In genomic region chr11:3196161-3197043, GRCh38 we compare ENCODE assay signal across 25 cellular contexts. TPM values are rescaled to one million over a fixed set of nuclear protein-coding genes. Genes with fewer than 3 reads are reported as not detected.
A peak's percentile ranks its signal among the peaks of the same experiment; 100 is the strongest.
DNase-seq lines count a peak whose midpoint lies in the region; ATAC-seq and TF ChIP-seq lines count a peak whose summit lies in the region.
"Had no signal": no experiment of that assay in that cellular context is flagged by ENCODE, and none has a peak within 500 bp of the region (broad histone marks: within the 10 kb centered on the region; RNA-seq: fewer than 3 reads in every experiment).

No MANE protein-coding gene starts in this region.

- TF ChIP-seq CTCF in GM13977 (IDR thresholded peaks at IDR 0.05; ENCODE audit: extremely low read depth, insufficient read depth, missing control alignments) (no peak), WERI-Rb-1 (IDR thresholded peaks at IDR 0.05; ENCODE audit: low read depth, low read length) (0 out of 2 replicates have a peak, but pooled peaks have one; percentile 13), nephron progenitor cell (IDR thresholded peaks at IDR 0.05) (no peak), MCF 10A (IDR thresholded peaks at IDR 0.05; ENCODE audit: unreplicated experiment) (no peak)

- no peak overlapping the region for H3K27ac ChIP-seq in WERI-Rb-1
- H3K27ac ChIP-seq: esophagus squamous epithelium, prostate gland had no signal

- H3K27me3 ChIP-seq in WERI-Rb-1 (ENCODE audit: insufficient read depth, low read depth, severe bottlenecking): no peaks in the 10 kb centered on the region

- intact Hi-C loops in activated T-helper 1 cell treated with anti-CD3 and anti-CD28 coated beads, Interleukin-12 subunit alpha, Interleukin-12 subunit beta, Interleukin-2, Interleukin-4 antibody, amounts not matched to agents 30 ng/mL and 10 ng/mL and 1 ng/mL, durations not matched to agents 14 hours and 24 hours and 36 hours (cut with micrococcal nuclease): no loop called here
- intact Hi-C loops in MCF 10A (cut with micrococcal nuclease): no loop called here

- no peak overlapping the region for H3K4me3 ChIP-seq in WERI-Rb-1 (ENCODE audit: low read depth, low read length)
- H3K4me3 ChIP-seq: esophagus squamous epithelium, prostate gland had no signal

- H3K36me3 Mint-ChIP-seq in nephron progenitor cell (ENCODE audit: low read depth) (no peaks in the 10 kb centered on the region), MCF 10A (ENCODE audit: insufficient read depth, unreplicated experiment) (no peaks in the 10 kb centered on the region)
- no peaks in the 10 kb centered on the region for H3K36me3 Mint-ChIP-seq in activated T-helper 1 cell treated with anti-CD3 and anti-CD28 coated beads, Interleukin-12 subunit alpha, Interleukin-12 subunit beta, Interleukin-2, Interleukin-4 antibody, amounts not matched to agents 30 ng/mL and 10 ng/mL and 1 ng/mL, durations not matched to agents 14 hours and 24 hours and 36 hours (ENCODE audit: low read depth)
- H3K36me3 Mint-ChIP-seq: activated CD4-positive, alpha-beta memory T cell treated with anti-CD3 and anti-CD28 coated beads for 36 hours; activated naive CD4-positive, alpha-beta T cell treated with anti-CD3 and anti-CD28 coated beads, Interleukin-2, amount 50 U/mL, for 24 hours had no signal

- BruUV-seq in MCF 10A (replicated peaks; lab: Mats Ljungman, UMichigan): no TSS peak

- H3K27me3 Mint-ChIP-seq in nephron progenitor cell (ENCODE audit: low read depth, poor library complexity): peaks cover 23% of the 10 kb centered on the region
- peaks cover 2% of the 10 kb centered on the region for H3K27me3 Mint-ChIP-seq in activated T-helper 1 cell treated with anti-CD3 and anti-CD28 coated beads, Interleukin-12 subunit alpha, Interleukin-12 subunit beta, Interleukin-2, Interleukin-4 antibody, amounts not matched to agents 30 ng/mL and 10 ng/mL and 1 ng/mL, durations not matched to agents 14 hours and 24 hours and 36 hours (ENCODE audit: insufficient read depth)
- H3K27me3 Mint-ChIP-seq in MCF 10A (ENCODE audit: insufficient read depth, unreplicated experiment): peaks cover 20% of the 10 kb centered on the region
- H3K27me3 Mint-ChIP-seq: activated CD4-positive, alpha-beta memory T cell treated with anti-CD3 and anti-CD28 coated beads for 36 hours had no signal

- in situ Hi-C loops in GM13977 (cut with MboI; ENCODE audit: low pct_unique_long_range_greater_than_20kb, low sequenced_read_pairs, unreplicated experiment): no loop called here

- H3K4me1 Mint-ChIP-seq in nephron progenitor cell (peaks cover 24% of the 10 kb centered on the region), MCF 10A (ENCODE audit: insufficient read depth, unreplicated experiment) (no peaks in the 10 kb centered on the region)
- H3K4me1 Mint-ChIP-seq in activated T-helper 1 cell treated with anti-CD3 and anti-CD28 coated beads, Interleukin-12 subunit alpha, Interleukin-12 subunit beta, Interleukin-2, Interleukin-4 antibody, amounts not matched to agents 30 ng/mL and 10 ng/mL and 1 ng/mL, durations not matched to agents 14 hours and 24 hours and 36 hours (ENCODE audit: low read depth): no peaks in the 10 kb centered on the region
- H3K4me1 Mint-ChIP-seq: activated naive CD4-positive, alpha-beta T cell treated with anti-CD3 and anti-CD28 coated beads, Interleukin-2, amount 50 U/mL, for 24 hours had no signal

- no peaks in the 10 kb centered on the region for H3K36me3 ChIP-seq in WERI-Rb-1
- H3K36me3 ChIP-seq: esophagus squamous epithelium, prostate gland had no signal

- ATAC-seq in GM21390 (IDR thresholded peaks at IDR 0.05; ENCODE audit: unreplicated experiment): no peak
- ATAC-seq in HG02678 (IDR thresholded peaks at IDR 0.05; ENCODE audit: unreplicated experiment): no peak
- ATAC-seq: left lobe of liver, WTC11 had no signal

- H3K4me3 Mint-ChIP-seq in nephron progenitor cell: no peak overlapping the region
- no peak overlapping the region for H3K4me3 Mint-ChIP-seq in activated T-helper 1 cell treated with anti-CD3 and anti-CD28 coated beads, Interleukin-12 subunit alpha, Interleukin-12 subunit beta, Interleukin-2, Interleukin-4 antibody, amounts not matched to agents 30 ng/mL and 10 ng/mL and 1 ng/mL, durations not matched to agents 14 hours and 24 hours and 36 hours
- no peak overlapping the region for H3K4me3 Mint-ChIP-seq in MCF 10A (ENCODE audit: unreplicated experiment)
- H3K4me3 Mint-ChIP-seq: activated CD4-positive, alpha-beta memory T cell treated with anti-CD3 and anti-CD28 coated beads for 36 hours; activated naive CD4-positive, alpha-beta T cell treated with anti-CD3 and anti-CD28 coated beads, Interleukin-2, amount 50 U/mL, for 24 hours; stimulated activated naive CD8-positive, alpha-beta T cell treated with anti-CD3 and anti-CD28 coated beads, Interleukin-15, Interleukin-2, amounts not matched to agents 100 ng/mL and 50 ng/mL, for 24 hours; WTC11 had no signal

- DNase-seq in A172 (ENCODE audit: low spot score) (peak; percentile 31), GM13977 (ENCODE audit: low spot score) (peak; percentile 18), WERI-Rb-1 (peak; percentile 67), nephron progenitor cell (no peak), MCF 10A (ENCODE audit: unreplicated experiment) (no peak)
- DNase-seq in activated T-helper 1 cell treated with anti-CD3 and anti-CD28 coated beads, Interleukin-12 subunit alpha, Interleukin-12 subunit beta, Interleukin-2, Interleukin-4 antibody, amounts not matched to agents 30 ng/mL and 10 ng/mL and 1 ng/mL, durations not matched to agents 14 hours and 24 hours and 36 hours (ENCODE audit: low spot score): no peak
- DNase-seq: activated CD4-positive, alpha-beta memory T cell treated with anti-CD3 and anti-CD28 coated beads for 36 hours; COR-L47; effector CD8-positive, alpha-beta T cell; esophagus squamous epithelium; NCI-H1105 treated with DMSO at 0.1 percent for 48 hours; NCI-H774; small intestine; stimulated activated CD4-positive, alpha-beta T cell treated with anti-CD3 and anti-CD28 coated beads, Interleukin-2, amount 100 ng/mL, for 48 hours had no signal

- H3K27ac Mint-ChIP-seq in nephron progenitor cell (peak overlapping the region; percentile 24), MCF 10A (ENCODE audit: low read depth, unreplicated experiment) (no peak overlapping the region)
- H3K27ac Mint-ChIP-seq in activated T-helper 1 cell treated with anti-CD3 and anti-CD28 coated beads, Interleukin-12 subunit alpha, Interleukin-12 subunit beta, Interleukin-2, Interleukin-4 antibody, amounts not matched to agents 30 ng/mL and 10 ng/mL and 1 ng/mL, durations not matched to agents 14 hours and 24 hours and 36 hours: no peak overlapping the region
- H3K27ac Mint-ChIP-seq: activated CD4-positive, alpha-beta memory T cell treated with anti-CD3 and anti-CD28 coated beads for 36 hours; activated naive CD4-positive, alpha-beta T cell treated with anti-CD3 and anti-CD28 coated beads, Interleukin-2, amount 50 U/mL, for 24 hours; stimulated activated naive CD8-positive, alpha-beta T cell treated with anti-CD3 and anti-CD28 coated beads, Interleukin-15, Interleukin-2, amounts not matched to agents 100 ng/mL and 50 ng/mL, for 24 hours; WTC11 had no signal

- CTCF ChIA-PET in MCF 10A (lab: Yijun Ruan, JAX): interaction anchor here (0.6 to 1.4 kb wide), 3 partner anchors 19 to 1205 kb away, joined by 3 to 6 read pairs (median 4); no protein-coding TSS in a partner anchor

- H3K9me3 Mint-ChIP-seq in nephron progenitor cell (peaks cover 4% of the 10 kb centered on the region), MCF 10A (ENCODE audit: unreplicated experiment) (no peaks in the 10 kb centered on the region)
- H3K9me3 Mint-ChIP-seq in activated T-helper 1 cell treated with anti-CD3 and anti-CD28 coated beads, Interleukin-12 subunit alpha, Interleukin-12 subunit beta, Interleukin-2, Interleukin-4 antibody, amounts not matched to agents 30 ng/mL and 10 ng/mL and 1 ng/mL, durations not matched to agents 14 hours and 24 hours and 36 hours: no peaks in the 10 kb centered on the region
- H3K9me3 Mint-ChIP-seq: activated CD4-positive, alpha-beta memory T cell treated with anti-CD3 and anti-CD28 coated beads for 36 hours; activated naive CD4-positive, alpha-beta T cell treated with anti-CD3 and anti-CD28 coated beads, Interleukin-2, amount 50 U/mL, for 24 hours; stimulated activated naive CD8-positive, alpha-beta T cell treated with anti-CD3 and anti-CD28 coated beads, Interleukin-15, Interleukin-2, amounts not matched to agents 100 ng/mL and 50 ng/mL, for 24 hours had no signal

- POLR2A ChIA-PET in MCF 10A (lab: Yijun Ruan, JAX): interaction anchor here (0.6 to 0.8 kb wide), 2 partner anchors 14 to 27 kb away, joined by 3 read pairs; no protein-coding TSS in a partner anchor

- no peaks in the 10 kb centered on the region for H3K9me3 ChIP-seq in WERI-Rb-1 (ENCODE audit: severe bottlenecking)
- H3K9me3 ChIP-seq: esophagus squamous epithelium, prostate gland had no signal

RNA-seq across cellular contexts. Expression of gene MRGPRG, which starts 22.2 kb away (rescaled TPM):
- not detected in 2 replicates for total RNA-seq in A172 (2014; rRNA removed; shearing (Covaris generic))
- not detected in 2 replicates for total RNA-seq in activated T-helper 1 cell treated with anti-CD3 and anti-CD28 coated beads, Interleukin-12 subunit alpha, Interleukin-12 subunit beta, Interleukin-2, Interleukin-4 antibody, amounts not matched to agents 30 ng/mL and 10 ng/mL and 1 ng/mL, durations not matched to agents 14 hours and 24 hours and 36 hours
- total RNA-seq in MCF 10A (2022): not detected in 2 replicates
- total RNA-seq: activated CD4-positive, alpha-beta memory T cell treated with anti-CD3 and anti-CD28 coated beads for 36 hours; chondrocyte; Daoy; esophagus squamous epithelium; left lobe of liver; T-helper 2 cell treated with Interferon-gamma antibody and Interleukin-4, amounts not matched to agents 100 ng/mL and 5 ng/mL, for 36 hours; urinary bladder; WTC11 had no signal

RNA-seq across cellular contexts. Expression of gene OSBPL5, which starts 31.3 kb away (rescaled TPM):
- total RNA-seq in A172 (2014; rRNA removed; shearing (Covaris generic)): 18.1 and 18.5 TPM in 2 replicates
- 1.6 and 1.9 TPM in 2 replicates for total RNA-seq in activated T-helper 1 cell treated with anti-CD3 and anti-CD28 coated beads, Interleukin-12 subunit alpha, Interleukin-12 subunit beta, Interleukin-2, Interleukin-4 antibody, amounts not matched to agents 30 ng/mL and 10 ng/mL and 1 ng/mL, durations not matched to agents 14 hours and 24 hours and 36 hours
- total RNA-seq in MCF 10A (2022): 85.7 and 115 TPM in 2 replicates

RNA-seq across cellular contexts. Expression of gene MRGPRE, which starts 35.8 kb away (rescaled TPM):
- not detected in 2 replicates for total RNA-seq in A172 (2014; rRNA removed; shearing (Covaris generic))
- not detected in 2 replicates for total RNA-seq in activated T-helper 1 cell treated with anti-CD3 and anti-CD28 coated beads, Interleukin-12 subunit alpha, Interleukin-12 subunit beta, Interleukin-2, Interleukin-4 antibody, amounts not matched to agents 30 ng/mL and 10 ng/mL and 1 ng/mL, durations not matched to agents 14 hours and 24 hours and 36 hours
- not detected in 2 replicates for total RNA-seq in MCF 10A (2022)
- total RNA-seq: activated CD4-positive, alpha-beta memory T cell treated with anti-CD3 and anti-CD28 coated beads for 36 hours; chondrocyte; Daoy; left lobe of liver; T-helper 2 cell treated with Interferon-gamma antibody and Interleukin-4, amounts not matched to agents 100 ng/mL and 5 ng/mL, for 36 hours; urinary bladder; WTC11 had no signal

Comparison
In these comparisons a context has a peak if more than half of its experiments do, and no peak if none do; other contexts are left out.
1. DNase-seq: peak in A172 (single experiment), GM13977 (single experiment) and WERI-Rb-1 (single experiment); none in nephron progenitor cell (single experiment), activated T-helper 1 cell treated with anti-CD3 and anti-CD28 coated beads, Interleukin-12 subunit alpha, Interleukin-12 subunit beta, Interleukin-2, Interleukin-4 antibody, amounts not matched to agents 30 ng/mL and 10 ng/mL and 1 ng/mL, durations not matched to agents 14 hours and 24 hours and 36 hours (single experiment) and MCF 10A (single experiment).